ENCODE assay signal across 8 cellular contexts in genomic region chr6:141483561-141484061, GRCh38.
DNase-seq lines count a peak whose midpoint lies in the region; ATAC-seq and TF ChIP-seq lines count a peak whose summit lies in the region.

No MANE protein-coding gene starts in this region.

- H3K4me1 Mint-ChIP-seq in CD4-positive, alpha-beta memory T cell: peaks cover 29 to 50% (median 32%) of the 10 kb centered on the region in 4 donors

- no peaks in the 10 kb centered on the region for H3K9me3 ChIP-seq in CD4-positive, alpha-beta memory T cell (ENCODE audit: control insufficient read depth in 1 of 2, low read length in 2 of 2)
- peaks cover 4% of the 10 kb centered on the region for H3K9me3 ChIP-seq in adipocyte (ENCODE audit: control insufficient read depth, low read length)

- intact Hi-C loops in CD4-positive, alpha-beta memory T cell (cut with micrococcal nuclease): loop anchor here (1.0 to 10.0 kb wide), 6 partner anchors 19 to 911 kb away; partner anchors contain the start of genes NMBR and VTA1

- peak overlapping the region; percentile 82 to 96 (median 95) for H3K27ac Mint-ChIP-seq in CD4-positive, alpha-beta memory T cell

- H3K27me3 Mint-ChIP-seq in CD4-positive, alpha-beta memory T cell: no peaks in the 10 kb centered on the region

- peak overlapping the region; percentile 83 for H3K9ac ChIP-seq in adipocyte (ENCODE audit: low read length)

- POLR2A ChIA-PET in CD4-positive, alpha-beta memory T cell (lab: Charles Lee; ENCODE audit: partially characterized antibody): interaction anchor here (0.6 to 1.4 kb wide), 7 partner anchors 12 to 1952 kb away, joined by 3 to 5 read pairs (median 3); no protein-coding TSS in a partner anchor

- no peaks in the 10 kb centered on the region for H3K36me3 Mint-ChIP-seq in CD4-positive, alpha-beta memory T cell

- no peaks in the 10 kb centered on the region for H3K27me3 ChIP-seq in CD4-positive, alpha-beta memory T cell (ENCODE audit: insufficient read depth, low read length)
- H3K27me3 ChIP-seq in HL-60 (ENCODE audit: insufficient read depth, poor library complexity, severe bottlenecking) (no peaks in the 10 kb centered on the region), adipocyte (replicated peaks; ENCODE audit: control insufficient read depth, insufficient read depth, low read length) (no peaks in the 10 kb centered on the region), kidney epithelial cell (ENCODE audit: control insufficient read depth, insufficient read depth, low read length) (no peaks in the 10 kb centered on the region)

- peak overlapping the region in 1 of 2 donors; percentile 8 for H3K4me3 ChIP-seq in CD4-positive, alpha-beta memory T cell (ENCODE audit: low read length in 2 of 2)
- H3K4me3 ChIP-seq in HL-60 (replicated peaks; ENCODE audit: insufficient read depth, low read length): peak overlapping the region; percentile 25
- peak overlapping the region; percentile 75 for H3K4me3 ChIP-seq in adipocyte (ENCODE audit: low read length)
- H3K4me3 ChIP-seq in kidney epithelial cell (ENCODE audit: low read depth, low read length): no peak overlapping the region

- no peaks in the 10 kb centered on the region for H3K36me3 ChIP-seq in CD4-positive, alpha-beta memory T cell (ENCODE audit: insufficient read depth, low read length)
- no peaks in the 10 kb centered on the region for H3K36me3 ChIP-seq in adipocyte (ENCODE audit: control insufficient read depth, insufficient read depth, low read length, severe bottlenecking)
- no peaks in the 10 kb centered on the region for H3K36me3 ChIP-seq in kidney epithelial cell (ENCODE audit: control insufficient read depth, insufficient read depth, low read length)

- TF ChIP-seq CTCF in HL-60 (IDR thresholded peaks at IDR 0.05; ENCODE audit: insufficient read depth, low read length) (no peak), kidney epithelial cell (IDR thresholded peaks at IDR 0.05; ENCODE audit: insufficient read depth, low read length, poor library complexity, severe bottlenecking) (no peak)

- H3K27ac ChIP-seq in CD4-positive, alpha-beta memory T cell (ENCODE audit: low read depth, low read length): peak overlapping the region; percentile 72
- H3K27ac ChIP-seq in HL-60 (replicated peaks): peak overlapping the region; percentile 78

- H3K9me3 Mint-ChIP-seq in CD4-positive, alpha-beta memory T cell: peaks cover 0 to 3% (median 0%) of the 10 kb centered on the region in 8 donors

- H3K4me3 Mint-ChIP-seq in CD4-positive, alpha-beta memory T cell: peak overlapping the region; percentile 76 to 94 (median 86)

- CTCF ChIA-PET in CD4-positive, alpha-beta memory T cell (lab: Charles Lee; ENCODE audit: partially characterized antibody): interaction anchor here (0.8 to 1.9 kb wide), 5 partner anchors 9 to 81 kb away, joined by 3 to 11 read pairs (median 4); no protein-coding TSS in a partner anchor

- peak; percentile 76 to 85 (median 83) for DNase-seq in CD4-positive, alpha-beta memory T cell
- DNase-seq in HL-60 (ENCODE audit: low read depth in 1 of 2, low spot score in 1 of 2) (peak; percentile 48 to 53), SIG-M5 (lab: John Stamatoyannopoulos, UW) (peak; percentile 94), adipocyte (ENCODE audit: low read depth) (peak; percentile 75), kidney epithelial cell (ENCODE audit: low read depth) (peak; percentile 79), DMS 273 treated with DMSO at 0.1 percent for 48 hours (lab: John Stamatoyannopoulos, UW) (no peak)
- DNase-seq in stimulated activated CD8-positive, alpha-beta memory T cell treated with anti-CD3 and anti-CD28 coated beads, Interleukin-12 subunit alpha, Interleukin-12 subunit beta, amount 100 ng/mL, for 1 hour (ENCODE audit: low read depth): peak; percentile 35

- peaks cover 30% of the 10 kb centered on the region for H3K4me1 ChIP-seq in CD4-positive, alpha-beta memory T cell (ENCODE audit: insufficient read depth, low read length)
- H3K4me1 ChIP-seq in adipocyte (ENCODE audit: control insufficient read depth, insufficient read depth, low read length): peaks cover 23% of the 10 kb centered on the region

- ATAC-seq in GM19468 (IDR thresholded peaks at IDR 0.05; ENCODE audit: extremely low read depth, unreplicated experiment): peak; percentile 93
